Comparison of ENCODE assay signal across 3 cellular contexts in the genomic region with DNA sequence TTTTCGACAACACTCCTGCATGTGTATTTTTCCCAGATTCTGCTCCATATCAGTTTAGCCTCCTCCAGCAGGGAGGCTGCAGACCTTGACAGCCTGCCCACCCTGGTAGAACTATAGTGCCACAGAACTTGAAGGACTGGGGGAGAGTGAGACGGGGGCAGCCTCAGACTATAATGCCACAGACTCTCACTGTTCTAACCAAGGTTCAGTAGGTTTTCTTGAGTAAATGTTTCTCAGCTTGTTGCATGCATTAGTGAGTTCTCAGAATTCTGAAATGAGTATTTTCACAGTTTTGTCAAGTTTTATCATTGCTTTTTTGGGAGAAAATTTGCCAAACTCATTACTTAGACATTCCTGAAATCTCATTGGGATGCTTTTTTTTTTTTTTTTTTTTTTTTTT.
"Had no signal": no experiment of that assay in that cellular context is flagged by ENCODE, and none has a peak within 500 bp of the region (broad histone marks: within the 10 kb centered on the region; RNA-seq: fewer than 3 reads in every experiment).

No MANE protein-coding gene starts in this region.

- H3K4me3 ChIP-seq: GM12878 had no signal

- DNase-seq: GDM1, GF-D8 had no signal
